ENCODE assay signal across 25 cellular contexts in genomic region chr12:97024393-97024792, GRCh38.
"Had no signal": no experiment of that assay in that cellular context is flagged by ENCODE, and none has a peak within 500 bp of the region (broad histone marks: within the 10 kb centered on the region; RNA-seq: fewer than 3 reads in every experiment).

No MANE protein-coding gene starts in this region.

- H3K9me3 ChIP-seq: lower lobe of right lung, ovary, right atrium auricular region, right lobe of liver, tibial nerve, uterus had no signal

- FAIRE-seq: keratinocyte had no signal

- H3K27me3 ChIP-seq: ovary, right atrium auricular region, right lobe of liver, tibial nerve, uterus had no signal

- H3K4me3 ChIP-seq: lower lobe of right lung, ovary, right atrium auricular region, right lobe of liver, smooth muscle cell, tibial nerve, uterus had no signal

- H3K4me2 ChIP-seq: smooth muscle cell had no signal

- DNase-seq: kidney glomerular epithelial cell; left cardiac atrium; left ventricle myocardium superior; lower lobe of right lung; mammary epithelial cell; mesenchymal stem cell; naive B cell; natural killer cell; nephron progenitor cell; ovary; right lobe of liver; stimulated activated CD4-positive, alpha-beta T cell treated with anti-CD3 and anti-CD28 coated beads, Interleukin-1b, Interleukin-23, amount 100 ng/mL, for 48 hours; stimulated activated CD4-positive, alpha-beta T cell treated with anti-CD3 and anti-CD28 coated beads, Interleukin-2, amount 100 ng/mL, for 48 hours; stimulated activated CD4-positive, alpha-beta T cell treated with anti-CD3 and anti-CD28 coated beads, Interleukin-4, amount 100 ng/mL, for 4 hours; stimulated activated CD8-positive, alpha-beta memory T cell treated with anti-CD3 and anti-CD28 coated beads, Interleukin-4, amount 100 ng/mL, for 48 hours; stimulated activated naive CD4-positive, alpha-beta T cell treated with Interleukin-2 at 50 U/mL for 16 hours; stimulated activated naive CD8-positive, alpha-beta T cell treated with anti-CD3 and anti-CD28 coated beads, Interleukin-15, amount 100 ng/mL, for 72 hours; substantia nigra; uterus had no signal

- H3K4me1 ChIP-seq: lower lobe of right lung, right atrium auricular region, right lobe of liver, tibial nerve, uterus had no signal

- H3K36me3 ChIP-seq: lower lobe of right lung, ovary, right atrium auricular region, right lobe of liver, tibial nerve, uterus had no signal

- H3K27ac ChIP-seq: lower lobe of right lung, ovary, right atrium auricular region, right lobe of liver, tibial nerve, uterus had no signal

- ATAC-seq: left cardiac atrium; left lobe of liver; left ventricle myocardium superior; lower lobe of right lung; natural killer cell; stimulated activated memory B cell treated with anti-CD40 and anti-IgM and Interleukin-4, amounts not matched to agents 10 μg/mL and 1 μg/mL and 100 μg/mL, for 72 hours; stimulated activated naive CD8-positive, alpha-beta T cell treated with anti-CD3 and anti-CD28 coated beads, Interleukin-15, amount 100 ng/mL, for 72 hours had no signal
